Comparison of ENCODE assay signal across 8 cellular contexts in genomic region chr12:107027304-107028053, GRCh38. TPM values are rescaled to one million over a fixed set of nuclear protein-coding genes. Genes with fewer than 3 reads are reported as not detected.
A peak's percentile ranks its signal among the peaks of the same experiment; 100 is the strongest.
DNase-seq lines count a peak whose midpoint lies in the region; ATAC-seq and TF ChIP-seq lines count a peak whose summit lies in the region.

No MANE protein-coding gene starts in this region.

- BruUV-seq in Panc1 (replicated peaks; lab: Mats Ljungman, UMichigan): no TSS peak

- CTCF ChIA-PET in Panc1 (lab: Charles Lee): no interaction called here

- peaks cover 5% of the 10 kb centered on the region for H3K79me1 ChIP-seq in mesendoderm (ENCODE audit: low read length)

- H3K4me3 ChIP-seq in Panc1 (ENCODE audit: low read depth in 2 of 2, low read length in 2 of 2) (no peak overlapping the region), mesendoderm (ENCODE audit: low read length) (no peak overlapping the region), urinary bladder (ENCODE audit: low read depth, low read length) (no peak overlapping the region), HAP-1 (no peak overlapping the region)

- H2AK5ac ChIP-seq in mesendoderm (ENCODE audit: low read length): no peak overlapping the region

- no peak overlapping the region for H2BK15ac ChIP-seq in mesendoderm (replicated peaks; ENCODE audit: low read depth)

- H3K9me3 ChIP-seq in Panc1 (ENCODE audit: control insufficient read depth, insufficient read depth, low read depth, low read length): no peaks in the 10 kb centered on the region
- H3K9me3 ChIP-seq in HAP-1: no peaks in the 10 kb centered on the region

- no peak for TF ChIP-seq CTCF in Panc1 (IDR thresholded peaks at IDR 0.05)

- H3K9ac ChIP-seq in mesendoderm (ENCODE audit: low read length): no peak overlapping the region

- no peak overlapping the region for H3K27ac ChIP-seq in Panc1 (ENCODE audit: low read length)
- H3K27ac ChIP-seq in mesendoderm (ENCODE audit: low read depth, low read length): no peak overlapping the region
- peak overlapping the region; percentile 64 for H3K27ac ChIP-seq in urinary bladder (ENCODE audit: low read depth)

- no peak overlapping the region for H2BK120ac ChIP-seq in mesendoderm (ENCODE audit: low read depth, low read length)

- no peak overlapping the region for H3K23ac ChIP-seq in mesendoderm (ENCODE audit: low read length)

- H3K18ac ChIP-seq in mesendoderm (ENCODE audit: low read length): no peak overlapping the region

- H3K79me2 ChIP-seq in mesendoderm (ENCODE audit: control insufficient read depth, insufficient read depth, low read length): peaks cover 2% of the 10 kb centered on the region

- H3K27me3 ChIP-seq in Panc1 (ENCODE audit: control insufficient read depth, insufficient read depth, low read length): no peaks in the 10 kb centered on the region
- no peaks in the 10 kb centered on the region for H3K27me3 ChIP-seq in mesendoderm (ENCODE audit: insufficient read depth, low read length, poor library complexity)
- no peaks in the 10 kb centered on the region for H3K27me3 ChIP-seq in HAP-1 (ENCODE audit: low read depth)

- no peak overlapping the region for H3K56ac ChIP-seq in mesendoderm (ENCODE audit: low read length)

- H3K4ac ChIP-seq in mesendoderm (ENCODE audit: low read depth, low read length): no peak overlapping the region

- no peak overlapping the region for H4K8ac ChIP-seq in mesendoderm (ENCODE audit: low read depth, low read length)

- H3K4me1 ChIP-seq in Panc1 (ENCODE audit: control insufficient read depth, insufficient read depth, low read length) (peaks cover 10% of the 10 kb centered on the region), mesendoderm (ENCODE audit: control insufficient read depth, low read depth, low read length) (no peaks in the 10 kb centered on the region), urinary bladder (ENCODE audit: insufficient read depth) (no peaks in the 10 kb centered on the region), HAP-1 (peaks cover 17% of the 10 kb centered on the region)

- H3K36me3 ChIP-seq in Panc1 (ENCODE audit: control insufficient read depth, insufficient read depth, low read length) (no peaks in the 10 kb centered on the region; the same call in 1 of the 2 replicates), mesendoderm (ENCODE audit: control insufficient read depth, insufficient read depth, low read length) (no peaks in the 10 kb centered on the region), urinary bladder (ENCODE audit: insufficient read depth) (no peaks in the 10 kb centered on the region), HAP-1 (replicated peaks) (no peaks in the 10 kb centered on the region)

- ATAC-seq in Panc1 (peak; percentile 77; the same call in 1 of the 2 replicates), GM21737 (IDR thresholded peaks at IDR 0.05; ENCODE audit: unreplicated experiment) (no peak)

- no peak overlapping the region for H3K4me2 ChIP-seq in mesendoderm (ENCODE audit: low read length)

- POLR2A ChIA-PET in Panc1 (lab: Charles Lee): interaction anchor here (1.0 kb wide), 1 partner anchor 29 kb away, joined by 4 read pairs; no protein-coding TSS in a partner anchor

- intact Hi-C loops in Panc1 (cut with micrococcal nuclease; ENCODE audit: unreplicated experiment): no loop called here

- H4K5ac ChIP-seq in mesendoderm (ENCODE audit: low read length): no peak overlapping the region

- no peak overlapping the region for H2BK5ac ChIP-seq in mesendoderm (ENCODE audit: low read length)

- DNase-seq in NCI-H2171 treated with DMSO at 0.1 percent for 48 hours (lab: John Stamatoyannopoulos, UW) (peak; percentile 53), NCI-H2171 (lab: John Stamatoyannopoulos, UW) (no peak), Panc1 (ENCODE audit: low read depth, low spot score) (peak; percentile 5), dermis blood vessel endothelial cell (peak; percentile 93), mesendoderm (peak; percentile 10), HAP-1 (ENCODE audit: low spot score in 2 of 2) (no peak)

- WGBS in mesendoderm (ENCODE audit: extremely low coverage, insufficient coverage, low lambda C conversion rate): no CpG with 5 or more reads among the region's 3 CpGs
- WGBS in urinary bladder: 6% methylated on average over 3 of the region's 3 CpGs

- in situ Hi-C loops in Panc1 (cut with HindIII; ENCODE audit: low pct_unique_long_range_greater_than_20kb, low sequenced_read_pairs) (no loop called here), HAP-1 (cut with MboI; ENCODE audit: low sequenced_read_pairs) (no loop called here)

RNA-seq across cellular contexts. Expression of gene MTERF2, which starts 40.5 kb away (rescaled TPM):
- 10.9 TPM for total RNA-seq in Panc1 (2021; ENCODE audit: unreplicated experiment)
- 10.5 TPM for polyA plus RNA-seq in Panc1 (2012; ENCODE audit: insufficient read length)
- 6.5 and 7.2 TPM in 2 replicates for total RNA-seq in dermis blood vessel endothelial cell
- 6.8 TPM for polyA plus RNA-seq in mesendoderm (2013, experiment 1 of 2)
- 6.8 TPM for polyA plus RNA-seq in mesendoderm (2013, experiment 2 of 2)
- 17.7 TPM for total RNA-seq in urinary bladder
- polyA plus RNA-seq in urinary bladder: 14.7 TPM

Comparison
In these comparisons a context has a peak if more than half of its experiments do, and no peak if none do; other contexts are left out.
1. DNase-seq: peak in NCI-H2171 treated with DMSO at 0.1 percent for 48 hours (single experiment), Panc1 (single experiment), dermis blood vessel endothelial cell (single experiment) and mesendoderm (single experiment); none in NCI-H2171 (single experiment) and HAP-1 (0 of 2).